In the genomic region with DNA sequence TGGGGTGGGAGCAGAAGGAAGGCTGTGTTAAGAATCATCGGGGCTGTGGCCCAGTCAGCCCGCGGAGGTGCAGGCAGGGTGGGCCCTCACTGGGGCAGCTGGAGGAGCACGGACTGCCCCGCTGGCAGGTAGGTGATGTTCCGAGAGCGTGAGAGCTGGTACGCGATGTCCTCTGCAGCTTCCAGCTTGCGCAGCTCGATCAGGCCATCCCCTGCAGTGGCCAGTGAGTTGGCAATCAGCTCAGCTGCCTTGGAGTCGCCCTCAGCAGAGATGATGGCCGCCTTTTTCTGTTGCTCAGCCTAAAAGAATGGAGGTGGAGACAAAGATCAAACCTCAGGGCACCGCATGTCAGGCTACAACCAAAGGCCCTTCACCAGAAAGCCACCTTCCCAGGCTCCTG, we compare ENCODE assay signal across 20 cellular contexts. TPM values are rescaled to one million over a fixed set of nuclear protein-coding genes. Genes with fewer than 3 reads are reported as not detected.
DNase-seq lines count a peak whose midpoint lies in the region; ATAC-seq, FAIRE-seq and TF ChIP-seq lines count a peak whose summit lies in the region.
"Had no signal": no experiment of that assay in that cellular context is flagged by ENCODE, and none has a peak within 500 bp of the region (broad histone marks: within the 10 kb centered on the region; RNA-seq: fewer than 3 reads in every experiment).

No MANE protein-coding gene starts in this region.

- H3K36me3 ChIP-seq in BLaER1 treated with 17β-estradiol and CSF1 and Interleukin-3, amounts not matched to agents 10 nM and 100 nM, result peaks cover 54 to 84% (median 68%) of the 10 kb centered on the region in 11 experiments
- H3K36me3 ChIP-seq in Peyer's patch (peaks cover 0 to 53% (median 0%) of the 10 kb centered on the region in 3 donors), sigmoid colon (peaks cover 21 to 64% (median 43%) of the 10 kb centered on the region in 4 donors)

- 97% methylated on average over 14 of the region's 14 CpGs for WGBS in sigmoid colon, 2 donors

- peak overlapping the region in 1 of 10 experiments; percentile 28; a peak in 1 of 20 replicates for H3K4me3 ChIP-seq in BLaER1 treated with 17β-estradiol and CSF1 and Interleukin-3, amounts not matched to agents 10 nM and 100 nM
- H3K4me3 ChIP-seq in Peyer's patch, result no peak overlapping the region
- H3K4me3 ChIP-seq in sigmoid colon, result no peak overlapping the region
- H3K4me3 ChIP-seq: neural progenitor cell, psoas muscle had no signal

- no peak for DNase-seq in Peyer's patch
- no peak for DNase-seq in endothelial cell (ENCODE audit: low spot score)
- DNase-seq in sigmoid colon, result peak; percentile 46
- no peak for DNase-seq in Calu3
- DNase-seq in caudate nucleus (lab: John Stamatoyannopoulos, UW), result no peak
- no peak for DNase-seq in GM12892 (ENCODE audit: insufficient read length)
- DNase-seq: activated T-cell treated with anti-CD3 and anti-CD28 coated beads, Interleukin-2, amount 50 U/mL, for 48 hours; dermis blood vessel endothelial cell; Kasumi-1; midbrain; NCI-H526; psoas muscle; Right ventricle myocardium superior; small intestine; stimulated activated CD4-positive, alpha-beta T cell treated with anti-CD3 and anti-CD28 coated beads, Interleukin-4, amount 100 ng/mL, for 24 hours had no signal

- no peak for TF ChIP-seq POLR2A in Peyer's patch (IDR thresholded peaks at IDR 0.05)
- no peak for TF ChIP-seq POLR2A in sigmoid colon (IDR thresholded peaks at IDR 0.05)
- TF ChIP-seq POLR2A in GM12892 (IDR thresholded peaks at IDR 0.05; ENCODE audit: low read depth, low read length), result no peak

- peak overlapping the region in 10 of 11 experiments; percentile 12 to 68 (median 54); a peak in 16 of 22 replicates for H3K9ac ChIP-seq in BLaER1 treated with 17β-estradiol and CSF1 and Interleukin-3, amounts not matched to agents 10 nM and 100 nM
- H3K9ac ChIP-seq: neural progenitor cell had no signal

- H3K36me3 Mint-ChIP-seq in endothelial cell (ENCODE audit: low read depth, unreplicated experiment) (peaks cover 35% of the 10 kb centered on the region), Calu3 (ENCODE audit: insufficient read depth, unreplicated experiment) (peaks cover 69% of the 10 kb centered on the region)

- ATAC-seq in GM21717 (IDR thresholded peaks at IDR 0.05; ENCODE audit: unreplicated experiment), result no peak
- ATAC-seq: psoas muscle had no signal

- FAIRE-seq in GM12892 (lab: Jason Lieb, UNC), result no peak
- FAIRE-seq: frontal cortex, small intestine had no signal

- peak overlapping the region; percentile 22 for H3K4me3 Mint-ChIP-seq in endothelial cell (ENCODE audit: unreplicated experiment)
- H3K4me3 Mint-ChIP-seq in Calu3 (ENCODE audit: low read depth, unreplicated experiment), result no peak overlapping the region
- H3K4me3 Mint-ChIP-seq: activated CD4-positive, alpha-beta T cell treated with anti-CD3 and anti-CD28 coated beads, Interleukin-2, amount 10 ng/mL, durations not matched to agents 7 days and 5 days; neural progenitor cell had no signal

- no peaks in the 10 kb centered on the region for H3K9me3 ChIP-seq in BLaER1 treated with 17β-estradiol and CSF1 and Interleukin-3, amounts not matched to agents 10 nM and 100 nM (replicated peaks in 1 of 11)
- H3K9me3 ChIP-seq in Peyer's patch (no peaks in the 10 kb centered on the region), sigmoid colon (no peaks in the 10 kb centered on the region)
- H3K9me3 ChIP-seq: psoas muscle had no signal

- TF ChIP-seq CTCF in Peyer's patch (IDR thresholded peaks at IDR 0.05) (no peak), endothelial cell (IDR thresholded peaks at IDR 0.05; ENCODE audit: unreplicated experiment) (no peak), sigmoid colon (IDR thresholded peaks at IDR 0.05) (no peak), Calu3 (IDR thresholded peaks at IDR 0.05; ENCODE audit: unreplicated experiment) (no peak)

- no peak overlapping the region for H3K27ac Mint-ChIP-seq in endothelial cell (ENCODE audit: unreplicated experiment)
- no peak overlapping the region for H3K27ac Mint-ChIP-seq in Calu3 (ENCODE audit: unreplicated experiment)
- H3K27ac Mint-ChIP-seq: neural progenitor cell had no signal

- H3K27ac ChIP-seq in BLaER1 treated with 17β-estradiol and CSF1 and Interleukin-3, amounts not matched to agents 10 nM and 100 nM, result peak overlapping the region in 8 of 11 experiments; percentile 21 to 77 (median 64); a peak in 12 of 22 replicates
- H3K27ac ChIP-seq in Peyer's patch (peak overlapping the region in 3 of 4 donors; percentile 38 to 76 (median 75)), sigmoid colon (no peak overlapping the region), caudate nucleus (ENCODE audit: low read depth, low read length) (no peak overlapping the region)
- H3K27ac ChIP-seq: neural progenitor cell, psoas muscle had no signal

- CTCF ChIA-PET in Calu3 (lab: Charles Lee), result no interaction called here

- intact Hi-C loops in sigmoid colon (cut with DNase I), result loop anchor here (5.0 kb wide), 1 partner anchor 152 kb away; no protein-coding TSS in a partner anchor
- intact Hi-C loops in Calu3 (cut with micrococcal nuclease; ENCODE audit: unreplicated experiment), result no loop called here

- H3K27me3 Mint-ChIP-seq in endothelial cell (ENCODE audit: unreplicated experiment) (no peaks in the 10 kb centered on the region), Calu3 (ENCODE audit: unreplicated experiment) (no peaks in the 10 kb centered on the region)
- H3K27me3 Mint-ChIP-seq: activated CD4-positive, alpha-beta T cell treated with anti-CD3 and anti-CD28 coated beads, Interleukin-2, amount 10 ng/mL, durations not matched to agents 7 days and 5 days had no signal

- no TSS peak for BruUV-seq in Calu3 (replicated peaks; lab: Mats Ljungman, UMichigan)

- H4K20me1 ChIP-seq in BLaER1 treated with 17β-estradiol and CSF1 and Interleukin-3, amounts not matched to agents 10 nM and 100 nM, result peaks cover 0 to 70% (median 41%) of the 10 kb centered on the region in 11 experiments; a peak in 13 of 22 replicates

- no peaks in the 10 kb centered on the region for H3K27me3 ChIP-seq in BLaER1 treated with 17β-estradiol and CSF1 and Interleukin-3, amounts not matched to agents 10 nM and 100 nM
- H3K27me3 ChIP-seq in Peyer's patch, result no peaks in the 10 kb centered on the region
- no peaks in the 10 kb centered on the region for H3K27me3 ChIP-seq in sigmoid colon
- H3K27me3 ChIP-seq: neural progenitor cell had no signal

- peaks cover 33 to 85% (median 80%) of the 10 kb centered on the region in 10 experiments for H3K4me1 ChIP-seq in BLaER1 treated with 17β-estradiol and CSF1 and Interleukin-3, amounts not matched to agents 10 nM and 100 nM
- H3K4me1 ChIP-seq in Peyer's patch (peaks cover 0 to 13% (median 4%) of the 10 kb centered on the region in 4 donors), sigmoid colon (peaks cover 0 to 11% (median 9%) of the 10 kb centered on the region in 4 donors)
- H3K4me1 ChIP-seq: psoas muscle had no signal

- peak overlapping the region; percentile 43 to 89 (median 73) for H3K4me2 ChIP-seq in BLaER1 treated with 17β-estradiol and CSF1 and Interleukin-3, amounts not matched to agents 10 nM and 100 nM
- H3K4me2 ChIP-seq: neural progenitor cell had no signal

- H3K9me3 Mint-ChIP-seq in endothelial cell (ENCODE audit: unreplicated experiment) (no peaks in the 10 kb centered on the region), Calu3 (ENCODE audit: low read depth, unreplicated experiment) (no peaks in the 10 kb centered on the region)
- H3K9me3 Mint-ChIP-seq: activated CD4-positive, alpha-beta T cell treated with anti-CD3 and anti-CD28 coated beads, Interleukin-2, amount 10 ng/mL, durations not matched to agents 7 days and 5 days; neural progenitor cell had no signal

- H3K4me1 Mint-ChIP-seq in endothelial cell (ENCODE audit: unreplicated experiment) (peaks cover 17% of the 10 kb centered on the region), Calu3 (ENCODE audit: low read depth, unreplicated experiment) (peaks cover 9% of the 10 kb centered on the region)

- no peak for TF ChIP-seq EP300 in sigmoid colon (IDR thresholded peaks at IDR 0.05)

RNA-seq across cellular contexts. Expression of gene PHB1, which starts 9.8 kb away (rescaled TPM):
- total RNA-seq in Peyer's patch, result 10 to 100 TPM; 59.5 to 75.9 (median 69.9) TPM
- total RNA-seq in endothelial cell (ENCODE audit: unreplicated experiment), result 181 TPM
- total RNA-seq in sigmoid colon, result 100 to 1,000 TPM in 1 of 4 donors, 10 to 100 TPM in 3; 70.9 to 105 (median 94.4) TPM
- polyA plus RNA-seq in sigmoid colon, result 100 to 1,000 TPM; 148 to 279 (median 225) TPM
- 413 and 469 TPM in 2 replicates for total RNA-seq in Calu3 (2022)
- polyA plus RNA-seq in GM12892 (2012; ENCODE audit: missing spikeins), result 252 TPM

RNA-seq across cellular contexts. Expression of gene ZNF652, which starts 42.9 kb away (rescaled TPM):
- total RNA-seq in Peyer's patch (10 to 100 TPM; 36.5 to 56.1 (median 42.5) TPM), endothelial cell (ENCODE audit: unreplicated experiment) (36.0 TPM), sigmoid colon (100 to 1,000 TPM in 3 of 4 donors, 10 to 100 TPM in 1; 83.1 to 134 (median 114) TPM), Calu3 (2022) (41.9 and 42.8 TPM in 2 replicates)
- 10 to 100 TPM; 12.9 to 20.2 (median 14.4) TPM for polyA plus RNA-seq in sigmoid colon
- polyA plus RNA-seq in GM12892 (2012; ENCODE audit: missing spikeins), result 3.4 TPM

Comparison
In these comparisons a context has a peak if more than half of its experiments do, and no peak if none do; other contexts are left out.
1. H3K27ac ChIP-seq: peak in BLaER1 treated with 17β-estradiol and CSF1 and Interleukin-3, amounts not matched to agents 10 nM and 100 nM (8 of 11) and Peyer's patch (3 of 4); none in sigmoid colon (0 of 4) and caudate nucleus (single experiment).